ENCODE assay signal across 1 cellular context in the genomic region with DNA sequence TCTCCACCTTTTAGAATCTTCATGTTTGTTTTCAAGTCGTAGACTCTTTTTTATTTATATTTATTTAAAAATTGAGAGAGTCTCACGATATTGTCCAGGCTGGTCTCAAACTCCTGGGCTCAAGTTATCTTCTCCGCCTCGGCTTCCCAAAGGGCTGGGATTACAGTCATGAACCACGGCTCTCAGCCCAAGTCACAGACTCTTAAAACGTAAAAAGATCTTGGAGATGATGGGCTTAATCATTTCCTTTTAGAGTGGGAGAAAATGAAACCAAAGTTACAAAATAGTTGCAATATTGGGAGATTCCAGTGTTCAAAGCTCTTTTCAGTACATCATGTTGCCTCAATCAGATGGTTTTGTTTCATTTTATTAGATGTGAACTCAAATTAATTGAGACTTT.
TF ChIP-seq lines count a peak whose summit lies in the region.

No MANE protein-coding gene starts in this region.

TF ChIP-seq in K562, 482 proteins besides CTCF, POLR2A, EP300 and RAD21 (continued from another document):
- TF ChIP-seq, protein P1, sequence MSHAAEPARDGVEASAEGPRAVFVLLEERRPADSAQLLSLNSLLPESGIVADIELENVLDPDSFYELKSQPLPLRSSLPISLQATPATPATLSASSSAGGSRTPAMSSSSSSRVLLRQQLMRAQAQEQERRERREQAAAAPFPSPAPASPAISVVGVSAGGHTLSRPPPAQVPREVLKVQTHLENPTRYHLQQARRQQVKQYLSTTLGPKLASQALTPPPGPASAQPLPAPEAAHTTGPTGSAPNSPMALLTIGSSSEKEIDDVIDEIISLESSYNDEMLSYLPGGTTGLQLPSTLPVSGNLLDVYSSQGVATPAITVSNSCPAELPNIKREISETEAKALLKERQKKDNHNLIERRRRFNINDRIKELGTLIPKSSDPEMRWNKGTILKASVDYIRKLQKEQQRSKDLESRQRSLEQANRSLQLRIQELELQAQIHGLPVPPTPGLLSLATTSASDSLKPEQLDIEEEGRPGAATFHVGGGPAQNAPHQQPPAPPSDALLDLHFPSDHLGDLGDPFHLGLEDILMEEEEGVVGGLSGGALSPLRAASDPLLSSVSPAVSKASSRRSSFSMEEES (CRISPR knock-in tag; IDR thresholded peaks at IDR 0.05): no peak
- TF ChIP-seq PML (IDR thresholded peaks at IDR 0.05; ENCODE audit: low read length) (no peak), ELF4 (CRISPR knock-in tag; IDR thresholded peaks at IDR 0.05) (no peak), ZSCAN29 (IDR thresholded peaks at IDR 0.05) (no peak)
